12 cellular contexts compared by ENCODE assay signal in the genomic region with DNA sequence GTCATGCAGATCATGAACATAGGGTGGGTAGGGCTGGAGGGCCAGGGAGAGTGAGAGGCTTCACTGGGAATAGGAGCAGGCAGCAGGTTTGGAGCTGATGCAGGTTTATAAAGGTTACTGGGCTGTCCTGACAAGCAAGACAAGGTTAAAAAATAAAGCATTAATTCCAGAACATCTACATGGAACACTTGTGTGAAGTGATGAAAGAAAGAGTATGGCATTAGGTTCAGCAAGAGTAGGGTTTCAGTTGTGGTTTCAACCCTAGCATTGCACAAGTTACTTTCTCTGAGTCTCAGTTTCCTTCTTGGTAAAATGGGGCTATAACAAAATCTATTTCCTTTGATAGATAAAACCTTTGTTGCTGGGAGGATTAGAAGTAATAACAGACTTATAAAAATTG.
DNase-seq lines count a peak whose midpoint lies in the region; ATAC-seq and TF ChIP-seq lines count a peak whose summit lies in the region.
"Had no signal": no experiment of that assay in that cellular context is flagged by ENCODE, and none has a peak within 500 bp of the region (broad histone marks: within the 10 kb centered on the region; RNA-seq: fewer than 3 reads in every experiment).

No MANE protein-coding gene starts in this region.

- peaks cover 7% of the 10 kb centered on the region for H3K27me3 Mint-ChIP-seq in T-helper 2 cell treated with Interferon-gamma antibody and Interleukin-4, amounts not matched to agents 5 μg/mL and 100 μg/mL, for 36 hours (ENCODE audit: low read depth)
- H3K27me3 Mint-ChIP-seq in WTC11 (ENCODE audit: low read depth), result no peaks in the 10 kb centered on the region

- no peak for TF ChIP-seq CTCF in WTC11 (IDR thresholded peaks at IDR 0.05)
- no peak for TF ChIP-seq CTCF in tibial artery (IDR thresholded peaks at IDR 0.05)
- TF ChIP-seq CTCF in prostate gland (IDR thresholded peaks at IDR 0.05), result no peak

- H3K36me3 ChIP-seq in tibial artery (no peaks in the 10 kb centered on the region), prostate gland (no peaks in the 10 kb centered on the region)

- H3K4me3 ChIP-seq in tibial artery (no peak overlapping the region), prostate gland (no peak overlapping the region)
- H3K4me3 ChIP-seq: testis had no signal

- H3K27ac ChIP-seq in tibial artery (no peak overlapping the region), prostate gland (no peak overlapping the region)
- H3K27ac ChIP-seq: testis had no signal

- POLR2A ChIA-PET in WTC11 (lab: Charles Lee), result no interaction called here

- H3K9me3 Mint-ChIP-seq in T-helper 2 cell treated with Interferon-gamma antibody and Interleukin-4, amounts not matched to agents 5 μg/mL and 100 μg/mL, for 36 hours, result peaks cover 19% of the 10 kb centered on the region
- H3K9me3 Mint-ChIP-seq in WTC11, result peaks cover 21% of the 10 kb centered on the region

- CTCF ChIA-PET in WTC11 (lab: Charles Lee), result no interaction called here

- no peak for TF ChIP-seq POLR2A in prostate gland (IDR thresholded peaks at IDR 0.05)

- no peak for DNase-seq in T-helper 2 cell treated with Interferon-gamma antibody and Interleukin-4, amounts not matched to agents 5 μg/mL and 100 μg/mL, for 36 hours (ENCODE audit: low spot score)
- no peak for DNase-seq in WTC11 (ENCODE audit: low spot score)
- no peak for DNase-seq in tibial artery
- no peak for DNase-seq in ureter (ENCODE audit: low spot score)
- DNase-seq in prostate gland (ENCODE audit: low spot score), result no peak
- DNase-seq: mesenchymal stem cell, NCI-H526, testis had no signal

- H3K4me1 ChIP-seq in tibial artery, result peaks cover 0 to 8% (median 3%) of the 10 kb centered on the region in 4 donors
- no peaks in the 10 kb centered on the region for H3K4me1 ChIP-seq in prostate gland (replicated peaks)
- H3K4me1 ChIP-seq: testis had no signal

- H3K27ac Mint-ChIP-seq in T-helper 2 cell treated with Interferon-gamma antibody and Interleukin-4, amounts not matched to agents 5 μg/mL and 100 μg/mL, for 36 hours, result peak overlapping the region; percentile 4
- no peak overlapping the region for H3K27ac Mint-ChIP-seq in WTC11

- ATAC-seq in GM18499 (IDR thresholded peaks at IDR 0.05; ENCODE audit: insufficient read depth, unreplicated experiment) (peak; percentile 78), GM19463 (IDR thresholded peaks at IDR 0.05; ENCODE audit: unreplicated experiment) (peak; percentile 81), HG03025 (IDR thresholded peaks at IDR 0.05; ENCODE audit: low FRiP score, unreplicated experiment) (peak; percentile 71), WTC11 (no peak)

- H3K27me3 ChIP-seq in tibial artery, result no peaks in the 10 kb centered on the region
- no peaks in the 10 kb centered on the region for H3K27me3 ChIP-seq in prostate gland (replicated peaks; ENCODE audit: insufficient read depth)
- H3K27me3 ChIP-seq: testis had no signal

- intact Hi-C loops in tibial artery (cut with DNase I; ENCODE audit: low total_unique reads) (no loop called here), prostate gland (cut with DNase I) (no loop called here)

- H3K9me3 ChIP-seq in tibial artery, result no peaks in the 10 kb centered on the region
- no peaks in the 10 kb centered on the region for H3K9me3 ChIP-seq in prostate gland
- H3K9me3 ChIP-seq: testis had no signal

- H3K36me3 Mint-ChIP-seq in T-helper 2 cell treated with Interferon-gamma antibody and Interleukin-4, amounts not matched to agents 5 μg/mL and 100 μg/mL, for 36 hours (ENCODE audit: low read depth), result peaks cover 2% of the 10 kb centered on the region
- H3K36me3 Mint-ChIP-seq in WTC11, result peaks cover 15% of the 10 kb centered on the region

- H3K4me3 Mint-ChIP-seq in T-helper 2 cell treated with Interferon-gamma antibody and Interleukin-4, amounts not matched to agents 5 μg/mL and 100 μg/mL, for 36 hours, result peak overlapping the region; percentile 35
- no peak overlapping the region for H3K4me3 Mint-ChIP-seq in WTC11
- H3K4me3 Mint-ChIP-seq: CD14-positive monocyte had no signal

- peaks cover 25% of the 10 kb centered on the region for H3K4me1 Mint-ChIP-seq in T-helper 2 cell treated with Interferon-gamma antibody and Interleukin-4, amounts not matched to agents 5 μg/mL and 100 μg/mL, for 36 hours (ENCODE audit: low read depth)
- peaks cover 11% of the 10 kb centered on the region for H3K4me1 Mint-ChIP-seq in WTC11

TF ChIP-seq in WTC11, 78 proteins besides CTCF, POLR2A, EP300 and RAD21:
- TF ChIP-seq, protein P1, sequence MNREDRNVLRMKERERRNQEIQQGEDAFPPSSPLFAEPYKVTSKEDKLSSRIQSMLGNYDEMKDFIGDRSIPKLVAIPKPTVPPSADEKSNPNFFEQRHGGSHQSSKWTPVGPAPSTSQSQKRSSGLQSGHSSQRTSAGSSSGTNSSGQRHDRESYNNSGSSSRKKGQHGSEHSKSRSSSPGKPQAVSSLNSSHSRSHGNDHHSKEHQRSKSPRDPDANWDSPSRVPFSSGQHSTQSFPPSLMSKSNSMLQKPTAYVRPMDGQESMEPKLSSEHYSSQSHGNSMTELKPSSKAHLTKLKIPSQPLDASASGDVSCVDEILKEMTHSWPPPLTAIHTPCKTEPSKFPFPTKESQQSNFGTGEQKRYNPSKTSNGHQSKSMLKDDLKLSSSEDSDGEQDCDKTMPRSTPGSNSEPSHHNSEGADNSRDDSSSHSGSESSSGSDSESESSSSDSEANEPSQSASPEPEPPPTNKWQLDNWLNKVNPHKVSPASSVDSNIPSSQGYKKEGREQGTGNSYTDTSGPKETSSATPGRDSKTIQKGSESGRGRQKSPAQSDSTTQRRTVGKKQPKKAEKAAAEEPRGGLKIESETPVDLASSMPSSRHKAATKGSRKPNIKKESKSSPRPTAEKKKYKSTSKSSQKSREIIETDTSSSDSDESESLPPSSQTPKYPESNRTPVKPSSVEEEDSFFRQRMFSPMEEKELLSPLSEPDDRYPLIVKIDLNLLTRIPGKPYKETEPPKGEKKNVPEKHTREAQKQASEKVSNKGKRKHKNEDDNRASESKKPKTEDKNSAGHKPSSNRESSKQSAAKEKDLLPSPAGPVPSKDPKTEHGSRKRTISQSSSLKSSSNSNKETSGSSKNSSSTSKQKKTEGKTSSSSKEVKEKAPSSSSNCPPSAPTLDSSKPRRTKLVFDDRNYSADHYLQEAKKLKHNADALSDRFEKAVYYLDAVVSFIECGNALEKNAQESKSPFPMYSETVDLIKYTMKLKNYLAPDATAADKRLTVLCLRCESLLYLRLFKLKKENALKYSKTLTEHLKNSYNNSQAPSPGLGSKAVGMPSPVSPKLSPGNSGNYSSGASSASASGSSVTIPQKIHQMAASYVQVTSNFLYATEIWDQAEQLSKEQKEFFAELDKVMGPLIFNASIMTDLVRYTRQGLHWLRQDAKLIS (CRISPR knock-in tag; IDR thresholded peaks at IDR 0.05; ENCODE audit: borderline replicate concordance), result no peak
- TF ChIP-seq, protein P2, sequence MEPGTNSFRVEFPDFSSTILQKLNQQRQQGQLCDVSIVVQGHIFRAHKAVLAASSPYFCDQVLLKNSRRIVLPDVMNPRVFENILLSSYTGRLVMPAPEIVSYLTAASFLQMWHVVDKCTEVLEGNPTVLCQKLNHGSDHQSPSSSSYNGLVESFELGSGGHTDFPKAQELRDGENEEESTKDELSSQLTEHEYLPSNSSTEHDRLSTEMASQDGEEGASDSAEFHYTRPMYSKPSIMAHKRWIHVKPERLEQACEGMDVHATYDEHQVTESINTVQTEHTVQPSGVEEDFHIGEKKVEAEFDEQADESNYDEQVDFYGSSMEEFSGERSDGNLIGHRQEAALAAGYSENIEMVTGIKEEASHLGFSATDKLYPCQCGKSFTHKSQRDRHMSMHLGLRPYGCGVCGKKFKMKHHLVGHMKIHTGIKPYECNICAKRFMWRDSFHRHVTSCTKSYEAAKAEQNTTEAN (CRISPR knock-in tag; IDR thresholded peaks at IDR 0.05), result no peak
- TF ChIP-seq RELA (CRISPR knock-in tag; IDR thresholded peaks at IDR 0.05; ENCODE audit: borderline replicate concordance), result no peak
- TF ChIP-seq, protein P3, sequence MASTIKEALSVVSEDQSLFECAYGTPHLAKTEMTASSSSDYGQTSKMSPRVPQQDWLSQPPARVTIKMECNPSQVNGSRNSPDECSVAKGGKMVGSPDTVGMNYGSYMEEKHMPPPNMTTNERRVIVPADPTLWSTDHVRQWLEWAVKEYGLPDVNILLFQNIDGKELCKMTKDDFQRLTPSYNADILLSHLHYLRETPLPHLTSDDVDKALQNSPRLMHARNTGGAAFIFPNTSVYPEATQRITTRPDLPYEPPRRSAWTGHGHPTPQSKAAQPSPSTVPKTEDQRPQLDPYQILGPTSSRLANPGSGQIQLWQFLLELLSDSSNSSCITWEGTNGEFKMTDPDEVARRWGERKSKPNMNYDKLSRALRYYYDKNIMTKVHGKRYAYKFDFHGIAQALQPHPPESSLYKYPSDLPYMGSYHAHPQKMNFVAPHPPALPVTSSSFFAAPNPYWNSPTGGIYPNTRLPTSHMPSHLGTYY (CRISPR knock-in tag; IDR thresholded peaks at IDR 0.05), result no peak
- TF ChIP-seq, protein P4, sequence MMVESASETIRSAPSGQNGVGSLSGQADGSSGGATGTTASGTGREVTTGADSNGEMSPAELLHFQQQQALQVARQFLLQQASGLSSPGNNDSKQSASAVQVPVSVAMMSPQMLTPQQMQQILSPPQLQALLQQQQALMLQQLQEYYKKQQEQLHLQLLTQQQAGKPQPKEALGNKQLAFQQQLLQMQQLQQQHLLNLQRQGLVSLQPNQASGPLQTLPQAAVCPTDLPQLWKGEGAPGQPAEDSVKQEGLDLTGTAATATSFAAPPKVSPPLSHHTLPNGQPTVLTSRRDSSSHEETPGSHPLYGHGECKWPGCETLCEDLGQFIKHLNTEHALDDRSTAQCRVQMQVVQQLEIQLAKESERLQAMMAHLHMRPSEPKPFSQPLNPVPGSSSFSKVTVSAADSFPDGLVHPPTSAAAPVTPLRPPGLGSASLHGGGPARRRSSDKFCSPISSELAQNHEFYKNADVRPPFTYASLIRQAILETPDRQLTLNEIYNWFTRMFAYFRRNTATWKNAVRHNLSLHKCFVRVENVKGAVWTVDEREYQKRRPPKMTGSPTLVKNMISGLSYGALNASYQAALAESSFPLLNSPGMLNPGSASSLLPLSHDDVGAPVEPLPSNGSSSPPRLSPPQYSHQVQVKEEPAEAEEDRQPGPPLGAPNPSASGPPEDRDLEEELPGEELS (CRISPR knock-in tag; IDR thresholded peaks at IDR 0.05), result no peak
